ENCODE assay signal across 8 cellular contexts in genomic region chr13:114313061-114313860, GRCh38. TPM values are rescaled to one million over a fixed set of nuclear protein-coding genes. Genes with fewer than 3 reads are reported as not detected.
DNase-seq lines count a peak whose midpoint lies in the region; ATAC-seq and TF ChIP-seq lines count a peak whose summit lies in the region.

No MANE protein-coding gene starts in this region.

- no peak for ATAC-seq in GM21737 (IDR thresholded peaks at IDR 0.05; ENCODE audit: unreplicated experiment)

- DNase-seq in GM13976 (ENCODE audit: low spot score) (peak; percentile 64), HT-29 (ENCODE audit: low spot score) (peak; percentile 7), D341Med (ENCODE audit: low spot score) (no peak), DMS 273 (lab: John Stamatoyannopoulos, UW; ENCODE audit: unreplicated experiment) (no peak)
- no peak for DNase-seq in activated T-helper 1 cell treated with anti-CD3 and anti-CD28 coated beads, Interleukin-12 subunit alpha, Interleukin-12 subunit beta, Interleukin-2, Interleukin-4 antibody, amounts not matched to agents 30 ng/mL and 10 ng/mL and 1 ng/mL, durations not matched to agents 14 hours and 24 hours and 36 hours (ENCODE audit: low spot score)
- peak; percentile 34 for DNase-seq in stimulated activated CD4-positive, alpha-beta T cell treated with anti-CD3 and anti-CD28 coated beads, Interleukin-4, amount 100 ng/mL, for 1 hour

- TF ChIP-seq CTCF in GM13976 (IDR thresholded peaks at IDR 0.05; ENCODE audit: borderline replicate concordance, control extremely low read depth, extremely low read depth, insufficient read depth, missing control alignments): no peak

- peaks cover 36% of the 10 kb centered on the region for H3K4me1 Mint-ChIP-seq in activated T-helper 1 cell treated with anti-CD3 and anti-CD28 coated beads, Interleukin-12 subunit alpha, Interleukin-12 subunit beta, Interleukin-2, Interleukin-4 antibody, amounts not matched to agents 30 ng/mL and 10 ng/mL and 1 ng/mL, durations not matched to agents 14 hours and 24 hours and 36 hours (ENCODE audit: low read depth)

- peak overlapping the region; percentile 84 for H3K4me3 ChIP-seq in iPS-11a (ENCODE audit: low read depth, low read length)

- H3K27me3 Mint-ChIP-seq in activated T-helper 1 cell treated with anti-CD3 and anti-CD28 coated beads, Interleukin-12 subunit alpha, Interleukin-12 subunit beta, Interleukin-2, Interleukin-4 antibody, amounts not matched to agents 30 ng/mL and 10 ng/mL and 1 ng/mL, durations not matched to agents 14 hours and 24 hours and 36 hours (ENCODE audit: insufficient read depth): peaks cover 1% of the 10 kb centered on the region

- in situ Hi-C loops in GM13976 (cut with MboI; ENCODE audit: low sequenced_read_pairs, unreplicated experiment): no loop called here

- H3K9me3 Mint-ChIP-seq in activated T-helper 1 cell treated with anti-CD3 and anti-CD28 coated beads, Interleukin-12 subunit alpha, Interleukin-12 subunit beta, Interleukin-2, Interleukin-4 antibody, amounts not matched to agents 30 ng/mL and 10 ng/mL and 1 ng/mL, durations not matched to agents 14 hours and 24 hours and 36 hours: no peaks in the 10 kb centered on the region

- intact Hi-C loops in activated T-helper 1 cell treated with anti-CD3 and anti-CD28 coated beads, Interleukin-12 subunit alpha, Interleukin-12 subunit beta, Interleukin-2, Interleukin-4 antibody, amounts not matched to agents 30 ng/mL and 10 ng/mL and 1 ng/mL, durations not matched to agents 14 hours and 24 hours and 36 hours (cut with micrococcal nuclease): no loop called here

- peaks cover 4% of the 10 kb centered on the region for H3K36me3 Mint-ChIP-seq in activated T-helper 1 cell treated with anti-CD3 and anti-CD28 coated beads, Interleukin-12 subunit alpha, Interleukin-12 subunit beta, Interleukin-2, Interleukin-4 antibody, amounts not matched to agents 30 ng/mL and 10 ng/mL and 1 ng/mL, durations not matched to agents 14 hours and 24 hours and 36 hours (ENCODE audit: low read depth)

- peak overlapping the region; percentile 94 for H3K27ac Mint-ChIP-seq in activated T-helper 1 cell treated with anti-CD3 and anti-CD28 coated beads, Interleukin-12 subunit alpha, Interleukin-12 subunit beta, Interleukin-2, Interleukin-4 antibody, amounts not matched to agents 30 ng/mL and 10 ng/mL and 1 ng/mL, durations not matched to agents 14 hours and 24 hours and 36 hours

- H3K4me3 Mint-ChIP-seq in activated T-helper 1 cell treated with anti-CD3 and anti-CD28 coated beads, Interleukin-12 subunit alpha, Interleukin-12 subunit beta, Interleukin-2, Interleukin-4 antibody, amounts not matched to agents 30 ng/mL and 10 ng/mL and 1 ng/mL, durations not matched to agents 14 hours and 24 hours and 36 hours: peak overlapping the region; percentile 85

RNA-seq across cellular contexts. Expression of gene CHAMP1, which starts 1.0 kb away (rescaled TPM):
- 16.1 and 16.9 TPM in 2 replicates for total RNA-seq in HT-29 (2014; rRNA removed; shearing (Covaris generic))
- 40.5 and 42.3 TPM in 2 replicates for total RNA-seq in activated T-helper 1 cell treated with anti-CD3 and anti-CD28 coated beads, Interleukin-12 subunit alpha, Interleukin-12 subunit beta, Interleukin-2, Interleukin-4 antibody, amounts not matched to agents 30 ng/mL and 10 ng/mL and 1 ng/mL, durations not matched to agents 14 hours and 24 hours and 36 hours

RNA-seq across cellular contexts. Expression of gene UPF3A, which starts 31.9 kb away (rescaled TPM):
- 33.5 and 41.9 TPM in 2 replicates for total RNA-seq in HT-29 (2014; rRNA removed; shearing (Covaris generic))
- total RNA-seq in activated T-helper 1 cell treated with anti-CD3 and anti-CD28 coated beads, Interleukin-12 subunit alpha, Interleukin-12 subunit beta, Interleukin-2, Interleukin-4 antibody, amounts not matched to agents 30 ng/mL and 10 ng/mL and 1 ng/mL, durations not matched to agents 14 hours and 24 hours and 36 hours: 45.9 and 48.3 TPM in 2 replicates

Comparison
In these comparisons a context has a peak if more than half of its experiments do, and no peak if none do; other contexts are left out.
1. DNase-seq: peak in GM13976 (single experiment), HT-29 (single experiment) and stimulated activated CD4-positive, alpha-beta T cell treated with anti-CD3 and anti-CD28 coated beads, Interleukin-4, amount 100 ng/mL, for 1 hour (single experiment); none in activated T-helper 1 cell treated with anti-CD3 and anti-CD28 coated beads, Interleukin-12 subunit alpha, Interleukin-12 subunit beta, Interleukin-2, Interleukin-4 antibody, amounts not matched to agents 30 ng/mL and 10 ng/mL and 1 ng/mL, durations not matched to agents 14 hours and 24 hours and 36 hours (single experiment), D341Med (single experiment) and DMS 273 (single experiment).